Comparison of ENCODE assay signal across 11 cellular contexts in genomic region chr7:51033722-51034530, GRCh38.
DNase-seq lines count a peak whose midpoint lies in the region; ATAC-seq, FAIRE-seq and TF ChIP-seq lines count a peak whose summit lies in the region.
"Had no signal": no experiment of that assay in that cellular context is flagged by ENCODE, and none has a peak within 500 bp of the region (broad histone marks: within the 10 kb centered on the region; RNA-seq: fewer than 3 reads in every experiment).

No MANE protein-coding gene starts in this region.

- no peak overlapping the region for H4K91ac ChIP-seq in neuronal stem cell (ENCODE audit: low read depth, low read length, poor library complexity)

- H3K27ac ChIP-seq in cardiac muscle cell (peak overlapping the region; percentile 87), right atrium auricular region (no peak overlapping the region), esophagus muscularis mucosa (replicated peaks in 1 of 4) (peak overlapping the region in 3 of 4 donors; percentile 36 to 54 (median 42)), neuronal stem cell (replicated peaks; ENCODE audit: low read length) (no peak overlapping the region), upper lobe of left lung (no peak overlapping the region)
- H3K27ac ChIP-seq: colonic mucosa had no signal

- H3K79me1 ChIP-seq in neuronal stem cell (ENCODE audit: low read depth, low read length) = no peaks in the 10 kb centered on the region

- no peak for TF ChIP-seq CTCF in cardiac muscle cell (IDR thresholded peaks at IDR 0.05; ENCODE audit: low read depth, low read length)
- TF ChIP-seq CTCF in right atrium auricular region (IDR thresholded peaks at IDR 0.05) = no peak
- TF ChIP-seq CTCF in esophagus muscularis mucosa (IDR thresholded peaks at IDR 0.05) = no peak
- no peak for TF ChIP-seq CTCF in upper lobe of left lung (IDR thresholded peaks at IDR 0.05)

- no peak overlapping the region for H2BK120ac ChIP-seq in neuronal stem cell (ENCODE audit: low read depth, low read length)

- no peaks in the 10 kb centered on the region for H3K9me3 ChIP-seq in cardiac muscle cell (ENCODE audit: low read depth)
- H3K9me3 ChIP-seq in right atrium auricular region = no peaks in the 10 kb centered on the region
- no peaks in the 10 kb centered on the region for H3K9me3 ChIP-seq in esophagus muscularis mucosa
- H3K9me3 ChIP-seq in neuronal stem cell (replicated peaks in 1 of 2; ENCODE audit: control insufficient read depth in 2 of 2, insufficient read depth in 1 of 2, low read depth in 1 of 2, low read length in 2 of 2) = no peaks in the 10 kb centered on the region
- no peaks in the 10 kb centered on the region for H3K9me3 ChIP-seq in upper lobe of left lung
- H3K9me3 ChIP-seq: colonic mucosa had no signal

- peak overlapping the region; percentile 12 for H3K18ac ChIP-seq in neuronal stem cell (ENCODE audit: low read length)

- H3K4me3 ChIP-seq in cardiac muscle cell (no peak overlapping the region), right atrium auricular region (no peak overlapping the region), esophagus muscularis mucosa (no peak overlapping the region), neuronal stem cell (ENCODE audit: low read length in 2 of 2) (no peak overlapping the region), upper lobe of left lung (no peak overlapping the region)
- H3K4me3 ChIP-seq: colonic mucosa had no signal

- no peak overlapping the region for H4K8ac ChIP-seq in neuronal stem cell (ENCODE audit: low read depth, low read length)

- no peak overlapping the region for H2AK5ac ChIP-seq in neuronal stem cell (ENCODE audit: low read depth, low read length)

- H3K9ac ChIP-seq in neuronal stem cell (ENCODE audit: low read depth, low read length, poor library complexity) = no peak overlapping the region

- no peak overlapping the region for H2BK12ac ChIP-seq in neuronal stem cell (ENCODE audit: low read length)

- H3K4me2 ChIP-seq in neuronal stem cell (ENCODE audit: insufficient read depth, low read length, poor library complexity, severe bottlenecking) = no peak overlapping the region

- DNase-seq in cardiac muscle cell (ENCODE audit: low read depth in 1 of 2, low spot score in 1 of 2) (peak; percentile 40 to 84), right atrium auricular region (ENCODE audit: low spot score) (no peak), esophagus muscularis mucosa (ENCODE audit: extremely low spot score) (no peak), neuronal stem cell (ENCODE audit: low spot score) (no peak), GM12891 (ENCODE audit: insufficient read length, low spot score) (no peak), upper lobe of left lung (no peak), GOT3 (lab: John Stamatoyannopoulos, UW) (no peak)
- DNase-seq: colonic mucosa, COR-L47, NCI-H2171 treated with DMSO at 0.1 percent for 48 hours had no signal

- ATAC-seq in upper lobe of left lung (ENCODE audit: low FRiP score in 2 of 2) (no peak), GM21576 (IDR thresholded peaks at IDR 0.05; ENCODE audit: unreplicated experiment) (no peak)

- FAIRE-seq in GM12891 (lab: Jason Lieb, UNC) = no peak

- TF ChIP-seq POLR2A in esophagus muscularis mucosa (IDR thresholded peaks at IDR 0.05; ENCODE audit: low read depth) = no peak
- no peak for TF ChIP-seq POLR2A in GM12891 (IDR thresholded peaks at IDR 0.05; ENCODE audit: low read depth, low read length)
- no peak for TF ChIP-seq POLR2A in upper lobe of left lung (IDR thresholded peaks at IDR 0.05)

- H3K36me3 ChIP-seq in cardiac muscle cell = no peaks in the 10 kb centered on the region
- no peaks in the 10 kb centered on the region for H3K36me3 ChIP-seq in right atrium auricular region
- peaks cover 0 to 14% (median 2%) of the 10 kb centered on the region in 4 donors for H3K36me3 ChIP-seq in esophagus muscularis mucosa
- H3K36me3 ChIP-seq in neuronal stem cell (replicated peaks in 1 of 2; ENCODE audit: control insufficient read depth in 2 of 2, insufficient read depth in 2 of 2, low read length in 2 of 2) = no peaks in the 10 kb centered on the region
- H3K36me3 ChIP-seq in upper lobe of left lung = no peaks in the 10 kb centered on the region
- H3K36me3 ChIP-seq: colonic mucosa had no signal

- no peak overlapping the region for H2BK5ac ChIP-seq in neuronal stem cell (ENCODE audit: low read length)

- no peak overlapping the region for H3K23ac ChIP-seq in neuronal stem cell (ENCODE audit: low read depth, low read length, poor library complexity)

- H3K4me1 ChIP-seq in cardiac muscle cell (ENCODE audit: low read depth) = peaks cover 43% of the 10 kb centered on the region
- H3K4me1 ChIP-seq in right atrium auricular region = peaks cover 0 to 12% of the 10 kb centered on the region in 2 donors
- H3K4me1 ChIP-seq in esophagus muscularis mucosa = peaks cover 3 to 29% (median 17%) of the 10 kb centered on the region in 4 donors
- peaks cover 0 to 4% of the 10 kb centered on the region in 2 donors for H3K4me1 ChIP-seq in neuronal stem cell (ENCODE audit: control insufficient read depth in 2 of 2, insufficient read depth in 1 of 2, low read depth in 1 of 2, low read length in 2 of 2)
- peaks cover 4 to 7% (median 6%) of the 10 kb centered on the region in 4 donors for H3K4me1 ChIP-seq in upper lobe of left lung
- H3K4me1 ChIP-seq: colonic mucosa had no signal

- no peak overlapping the region for H3K14ac ChIP-seq in neuronal stem cell (ENCODE audit: low read length)

- H3K27me3 ChIP-seq in cardiac muscle cell = no peaks in the 10 kb centered on the region
- no peaks in the 10 kb centered on the region for H3K27me3 ChIP-seq in right atrium auricular region
- H3K27me3 ChIP-seq in esophagus muscularis mucosa = no peaks in the 10 kb centered on the region
- no peaks in the 10 kb centered on the region for H3K27me3 ChIP-seq in neuronal stem cell (ENCODE audit: control insufficient read depth in 3 of 3, insufficient read depth in 3 of 3, low read depth in 1 of 3, low read length in 3 of 3)
- H3K27me3 ChIP-seq in upper lobe of left lung = no peaks in the 10 kb centered on the region
- H3K27me3 ChIP-seq: colonic mucosa had no signal

- 60% methylated on average over 7 of the region's 8 CpGs for WGBS in esophagus muscularis mucosa
- no CpG with 5 or more reads among the region's 8 CpGs for WGBS in neuronal stem cell (ENCODE audit: extremely low coverage in 2 of 2, insufficient read length in 2 of 2, insufficient replicate concordance in 1 of 2), 2 donors
- WGBS in upper lobe of left lung, 2 donors = 69 to 70% methylated on average over 8 of the region's 8 CpGs

- TF ChIP-seq EP300 in esophagus muscularis mucosa (IDR thresholded peaks at IDR 0.05) = no peak
- no peak for TF ChIP-seq EP300 in upper lobe of left lung (IDR thresholded peaks at IDR 0.05)

- no peak overlapping the region for H2BK15ac ChIP-seq in neuronal stem cell (ENCODE audit: low read length)

- H2AFZ ChIP-seq in neuronal stem cell (ENCODE audit: low read length) = no peak overlapping the region

- no peak overlapping the region for H3K4ac ChIP-seq in neuronal stem cell (ENCODE audit: low read length)

- intact Hi-C loops in esophagus muscularis mucosa (cut with DNase I) = no loop called here

TF ChIP-seq in GM12891, 5 proteins besides CTCF, POLR2A, EP300 and RAD21:
- TF ChIP-seq POU2F2 (IDR thresholded peaks at IDR 0.05; ENCODE audit: low read depth, low read length) = no peak

Comparison
In these comparisons a context has a peak if more than half of its experiments do, and no peak if none do; other contexts are left out.
1. DNase-seq: peak in cardiac muscle cell (2 of 2); none in right atrium auricular region (single experiment), esophagus muscularis mucosa (single experiment), neuronal stem cell (single experiment), GM12891 (single experiment), upper lobe of left lung (0 of 2) and GOT3 (single experiment).
2. H3K27ac ChIP-seq: peak in cardiac muscle cell (single experiment) and esophagus muscularis mucosa (3 of 4); none in right atrium auricular region (0 of 2), neuronal stem cell (single experiment) and upper lobe of left lung (0 of 4).